ENCODE assay signal across 22 cellular contexts in genomic region chr5:120473332-120473731, GRCh38. TPM values are rescaled to one million over a fixed set of nuclear protein-coding genes. Genes with fewer than 3 reads are reported as not detected.
DNase-seq lines count a peak whose midpoint lies in the region; ATAC-seq and TF ChIP-seq lines count a peak whose summit lies in the region.
"Had no signal": no experiment of that assay in that cellular context is flagged by ENCODE, and none has a peak within 500 bp of the region (broad histone marks: within the 10 kb centered on the region; RNA-seq: fewer than 3 reads in every experiment).

No MANE protein-coding gene starts in this region.

- no peak overlapping the region for H4K5ac ChIP-seq in IMR-90 (ENCODE audit: low read depth, low read length)

- TF ChIP-seq RAD21 in IMR-90 (IDR thresholded peaks at IDR 0.05; ENCODE audit: low read length) = 0 out of 2 replicates have a peak, but pooled peaks have one; percentile 10

- H3K27me3 ChIP-seq in IMR-90 (ENCODE audit: control insufficient read depth, insufficient read depth, low read length) = no peaks in the 10 kb centered on the region
- H3K27me3 ChIP-seq in RWPE2 (ENCODE audit: insufficient read depth, poor library complexity, severe bottlenecking) = no peaks in the 10 kb centered on the region
- no peaks in the 10 kb centered on the region for H3K27me3 ChIP-seq in osteoblast (ENCODE audit: insufficient read depth, low read length)
- no peaks in the 10 kb centered on the region for H3K27me3 ChIP-seq in gastrocnemius medialis

- no peak overlapping the region for H3K4ac ChIP-seq in IMR-90 (ENCODE audit: low read depth, low read length)

- no CpG with 5 or more reads among the region's 2 CpGs for WGBS in IMR-90 (ENCODE audit: extremely low coverage in 2 of 2, insufficient read length in 1 of 2), 2 experiments

- no peaks in the 10 kb centered on the region for H3K9me3 Mint-ChIP-seq in chondrocyte (ENCODE audit: low read depth)
- H3K9me3 Mint-ChIP-seq: CD14-positive monocyte had no signal

- H4K20me1 ChIP-seq in IMR-90 (ENCODE audit: insufficient read depth, low read length) = peaks cover 4% of the 10 kb centered on the region; the same call in 1 of the 2 replicates
- H4K20me1 ChIP-seq in osteoblast (ENCODE audit: insufficient read depth, low read length) = no peaks in the 10 kb centered on the region

- no peak overlapping the region for H3K23ac ChIP-seq in IMR-90 (ENCODE audit: low read depth, low read length)

- peaks cover 20% of the 10 kb centered on the region for H3K4me1 Mint-ChIP-seq in chondrocyte (ENCODE audit: low read depth)
- H3K4me1 Mint-ChIP-seq: CD14-positive monocyte; CD4-positive, alpha-beta memory T cell had no signal

- no peak overlapping the region for H2BK15ac ChIP-seq in IMR-90 (ENCODE audit: low read depth, low read length)

- no peak overlapping the region for H3K27ac Mint-ChIP-seq in chondrocyte (ENCODE audit: unreplicated experiment)
- H3K27ac Mint-ChIP-seq: CD14-positive monocyte; CD4-positive, alpha-beta memory T cell had no signal

- peaks cover 98% of the 10 kb centered on the region for H3K79me2 ChIP-seq in osteoblast (ENCODE audit: insufficient read depth, low read length)

- peaks cover 5% of the 10 kb centered on the region; the same call in 1 of the 2 replicates for H3K4me1 ChIP-seq in IMR-90 (ENCODE audit: control insufficient read depth, insufficient read depth, low read length)
- no peaks in the 10 kb centered on the region for H3K4me1 ChIP-seq in RWPE2 (ENCODE audit: insufficient read depth, poor library complexity, severe bottlenecking)
- peaks cover 23% of the 10 kb centered on the region for H3K4me1 ChIP-seq in osteoblast (ENCODE audit: insufficient read depth, low read length)
- peaks cover 5 to 28% of the 10 kb centered on the region in 2 donors for H3K4me1 ChIP-seq in gastrocnemius medialis
- H3K4me1 ChIP-seq: A549 had no signal

- H2AFZ ChIP-seq in IMR-90 (replicated peaks; ENCODE audit: low read length, poor library complexity) (no peak overlapping the region), osteoblast (ENCODE audit: low read length) (no peak overlapping the region)

- dilution Hi-C loops in IMR-90 (cut with HindIII; ENCODE audit: low sequenced_read_pairs, unreplicated experiment) = no loop called here

- no peak overlapping the region for H3K27ac ChIP-seq in C4-2B
- no peak overlapping the region for H3K27ac ChIP-seq in IMR-90 (ENCODE audit: insufficient read depth, low read length)
- no peak overlapping the region for H3K27ac ChIP-seq in RWPE2 (ENCODE audit: poor library complexity, severe bottlenecking)
- no peak overlapping the region for H3K27ac ChIP-seq in osteoblast (ENCODE audit: low read depth, low read length)
- no peak overlapping the region for H3K27ac ChIP-seq in gastrocnemius medialis
- H3K27ac ChIP-seq: 22Rv1, A549 had no signal

- TF ChIP-seq CTCF in C4-2B (conservative IDR thresholded peaks at IDR 0.05) = 0 out of 2 replicates have a peak, but pooled peaks have one; percentile 6
- TF ChIP-seq CTCF in IMR-90 (conservative IDR thresholded peaks at IDR 0.05; ENCODE audit: low read depth, low read length) = no peak
- no peak for TF ChIP-seq CTCF in RWPE2 (IDR thresholded peaks at IDR 0.05; ENCODE audit: poor library complexity, severe bottlenecking)
- TF ChIP-seq CTCF in chondrocyte (IDR thresholded peaks at IDR 0.05) = peak; percentile 51
- TF ChIP-seq CTCF in osteoblast (IDR thresholded peaks at IDR 0.05; ENCODE audit: extremely low read depth, low read depth, low read length) = no peak
- TF ChIP-seq CTCF in gastrocnemius medialis (IDR thresholded peaks at IDR 0.05 in 4 of 5, conservative IDR thresholded peaks at IDR 0.05 in 1 of 5) = no peak

- no peak overlapping the region for H4K91ac ChIP-seq in IMR-90 (ENCODE audit: insufficient read depth, low read depth, low read length)

- H2BK120ac ChIP-seq in IMR-90 (ENCODE audit: low read depth, low read length) = no peak overlapping the region

- H3K36me3 ChIP-seq in IMR-90 (ENCODE audit: control insufficient read depth, insufficient read depth, low read length) (no peaks in the 10 kb centered on the region), RWPE2 (ENCODE audit: low read depth) (no peaks in the 10 kb centered on the region), osteoblast (ENCODE audit: insufficient read depth, low read length) (no peaks in the 10 kb centered on the region), gastrocnemius medialis (no peaks in the 10 kb centered on the region)
- H3K36me3 ChIP-seq: HAP-1 had no signal

- BruUV-seq in IMR-90 (replicated peaks; lab: Mats Ljungman, UMichigan) = no TSS peak

- in situ Hi-C loops in IMR-90 (cut with MboI; ENCODE audit: low sequenced_read_pairs) = loop anchor here (25.0 kb wide), 1 partner anchor 1489 kb away; the partner anchor contains the start of gene SRFBP1
- in situ Hi-C loops in gastrocnemius medialis (cut with MboI; ENCODE audit: low sequenced_read_pairs in 4 of 4) = loop anchor here in 3 of 4 donors (25.0 kb wide), 3 partner anchors 411 to 1011 kb away; partner anchors contain the start of gene HSD17B4 (in 1 of the 3)

- H3K9ac ChIP-seq in IMR-90 (ENCODE audit: low read depth, low read length) = no peak overlapping the region

- H3K14ac ChIP-seq in IMR-90 (replicated peaks; ENCODE audit: low read depth, low read length) = no peak overlapping the region

- no peaks in the 10 kb centered on the region for H3K9me3 ChIP-seq in IMR-90 (ENCODE audit: control insufficient read depth, insufficient read depth, low read length)
- no peaks in the 10 kb centered on the region for H3K9me3 ChIP-seq in RWPE2 (ENCODE audit: severe bottlenecking)
- no peaks in the 10 kb centered on the region for H3K9me3 ChIP-seq in osteoblast (ENCODE audit: low read depth, low read length)
- no peaks in the 10 kb centered on the region for H3K9me3 ChIP-seq in gastrocnemius medialis
- H3K9me3 ChIP-seq: A549, HAP-1 had no signal

- H3K4me3 Mint-ChIP-seq in chondrocyte (ENCODE audit: unreplicated experiment) = no peak overlapping the region
- H3K4me3 Mint-ChIP-seq: CD14-positive monocyte; CD4-positive, alpha-beta memory T cell had no signal

- H3K27me3 Mint-ChIP-seq in chondrocyte (ENCODE audit: low read depth) = peaks cover 3% of the 10 kb centered on the region
- H3K27me3 Mint-ChIP-seq: CD4-positive, alpha-beta memory T cell had no signal

- H3K56ac ChIP-seq in IMR-90 (ENCODE audit: extremely low read depth, insufficient read depth, low read length) = no peak overlapping the region

- POLR2A ChIA-PET in IMR-90 (lab: Charles Lee; ENCODE audit: unreplicated experiment) = no interaction called here

- no peak overlapping the region for H2BK20ac ChIP-seq in IMR-90 (ENCODE audit: low read depth, low read length)

- no peak overlapping the region for H4K8ac ChIP-seq in IMR-90 (ENCODE audit: low read depth in 2 of 2, low read length in 2 of 2)

- H3K4me2 ChIP-seq in IMR-90 (ENCODE audit: low read depth, low read length) (no peak overlapping the region), osteoblast (ENCODE audit: insufficient read depth, low read length) (no peak overlapping the region)
- H3K4me2 ChIP-seq: A549 had no signal

- peaks cover 26 to 40% of the 10 kb centered on the region in 2 experiments; a peak in 3 of 4 replicates for H3K79me1 ChIP-seq in IMR-90 (ENCODE audit: low read depth in 1 of 2, low read length in 2 of 2)

- H3K4me3 ChIP-seq in IMR-90 (ENCODE audit: insufficient read depth, low read depth, low read length) (no peak overlapping the region), RWPE2 (ENCODE audit: severe bottlenecking) (no peak overlapping the region), osteoblast (ENCODE audit: insufficient read depth, low read length) (no peak overlapping the region), gastrocnemius medialis (no peak overlapping the region)
- H3K4me3 ChIP-seq: A549, GM12878, HAP-1 had no signal

- TF ChIP-seq POLR2A in IMR-90 (IDR thresholded peaks at IDR 0.05; ENCODE audit: low read depth, low read length) = no peak
- TF ChIP-seq POLR2A in gastrocnemius medialis (IDR thresholded peaks at IDR 0.05) = no peak

- H2AK5ac ChIP-seq in IMR-90 (ENCODE audit: low read depth, low read length) = no peak overlapping the region

- H3K18ac ChIP-seq in IMR-90 (ENCODE audit: low read depth, low read length) = no peak overlapping the region

- intact Hi-C loops in IMR-90 (cut with micrococcal nuclease) (no loop called here), gastrocnemius medialis (cut with DNase I; ENCODE audit: low total_unique reads) (no loop called here)

- H2BK5ac ChIP-seq in IMR-90 (ENCODE audit: low read depth, low read length, poor library complexity, severe bottlenecking) = no peak overlapping the region

- ATAC-seq in IMR-90 (ENCODE audit: low read depth) = no peak
- 0 out of 3 replicates have a peak, but pooled peaks have one; percentile 41 for ATAC-seq in RWPE2 (ENCODE audit: low read depth)
- no peak for ATAC-seq in stimulated activated naive CD8-positive, alpha-beta T cell treated with anti-CD3 and anti-CD28 coated beads, Interleukin-15, Interleukin-2, amounts not matched to agents 100 U/mL and 50 U/mL, for 24 hours
- ATAC-seq in gastrocnemius medialis = no peak
- ATAC-seq in HG03196 (IDR thresholded peaks at IDR 0.05; ENCODE audit: unreplicated experiment) = no peak
- ATAC-seq: A549, GM12878 had no signal

- H3K9me1 ChIP-seq in IMR-90 (ENCODE audit: insufficient read depth, low read length) = no peaks in the 10 kb centered on the region

- DNase-seq in IMR-90 = no peak
- DNase-seq in RWPE2 (ENCODE audit: low spot score) = no peak
- no peak for DNase-seq in chondrocyte (ENCODE audit: low spot score)
- DNase-seq in stimulated activated naive CD8-positive, alpha-beta T cell treated with anti-CD3 and anti-CD28 coated beads, Interleukin-15, Interleukin-2, amounts not matched to agents 100 U/mL and 50 U/mL, for 24 hours = no peak
- no peak for DNase-seq in osteoblast (ENCODE audit: insufficient read length, low spot score, missing footprints)
- DNase-seq in gastrocnemius medialis = no peak
- DNase-seq: AML-193; Calu3; CD4-positive, alpha-beta memory T cell; DMS 273 treated with DMSO at 0.1 percent for 48 hours; DMS53; DND-41; EL had no signal

- CTCF ChIA-PET in IMR-90 (lab: Yijun Ruan, JAX) = no interaction called here

- H2AK9ac ChIP-seq in IMR-90 (replicated peaks; ENCODE audit: low read depth, low read length, poor library complexity) = no peak overlapping the region

- no peaks in the 10 kb centered on the region for H3K36me3 Mint-ChIP-seq in chondrocyte (ENCODE audit: low read depth)
- H3K36me3 Mint-ChIP-seq: CD14-positive monocyte; CD4-positive, alpha-beta memory T cell had no signal

RNA-seq across cellular contexts. Expression of gene PRR16, which starts 9.2 kb away (rescaled TPM):
- total RNA-seq in IMR-90 (2012; rRNA removed) (9.9 and 10.6 TPM in 2 replicates), chondrocyte (10.7 to 38.1 TPM (median 10.7 TPM) in 3 replicates), osteoblast (30.4 and 36.2 TPM in 2 replicates), gastrocnemius medialis (1 to 10 TPM in 3 of 4 donors, under 1 TPM in 1; 0.66 to 3.9 (median 2.6) TPM)
- 45.2 and 52.9 TPM in 2 replicates for polyA plus RNA-seq in IMR-90 (2012; rRNA removed)
- polyA plus RNA-seq in IMR-90 (2012; cell fraction: cytosol; rRNA removed) = 21.4 and 25.6 TPM in 2 replicates
- 9.8 and 36.9 TPM in 2 replicates for polyA plus RNA-seq in IMR-90 (2012; cell fraction: nucleus; rRNA removed; ENCODE audit: low replicate concordance)
- total RNA-seq: CD4-positive, alpha-beta memory T cell; G401; GM12878; HT-29 had no signal
- polyA plus RNA-seq: CD4-positive, alpha-beta memory T cell; GM12878 had no signal

Comparison
In these comparisons a context has a peak if more than half of its experiments do, and no peak if none do; other contexts are left out.
1. CTCF ChIP-seq: peak in C4-2B (single experiment) and chondrocyte (single experiment); none in IMR-90 (single experiment), RWPE2 (single experiment), osteoblast (single experiment) and gastrocnemius medialis (0 of 5).